Comparison of ENCODE assay signal across 25 cellular contexts in genomic region chr1:179059185-179059483, GRCh38. TPM values are rescaled to one million over a fixed set of nuclear protein-coding genes. Genes with fewer than 3 reads are reported as not detected.
A peak's percentile ranks its signal among the peaks of the same experiment; 100 is the strongest.
DNase-seq lines count a peak whose midpoint lies in the region; ATAC-seq, FAIRE-seq and TF ChIP-seq lines count a peak whose summit lies in the region.
"Had no signal": no experiment of that assay in that cellular context is flagged by ENCODE, and none has a peak within 500 bp of the region (broad histone marks: within the 10 kb centered on the region; RNA-seq: fewer than 3 reads in every experiment).

No MANE protein-coding gene starts in this region.

- H3K4me1 ChIP-seq in HepG2 (ENCODE audit: insufficient read depth, low read length) (peaks cover 13% of the 10 kb centered on the region), right lobe of liver (no peaks in the 10 kb centered on the region), SK-N-SH (ENCODE audit: control insufficient read depth in 1 of 2, insufficient read depth in 2 of 2, low read depth in 1 of 2, low read length in 1 of 2) (peaks cover 3 to 8% of the 10 kb centered on the region in 2 experiments; a peak in 3 of 4 replicates), keratinocyte (ENCODE audit: control insufficient read depth, extremely low read depth, insufficient read depth, low read length) (peaks cover 31% of the 10 kb centered on the region), upper lobe of right lung (no peaks in the 10 kb centered on the region)
- H3K4me1 ChIP-seq: transverse colon had no signal

- no peak for TF ChIP-seq EP300 in HepG2 (IDR thresholded peaks at IDR 0.05; ENCODE audit: low read depth in 2 of 2, low read length in 2 of 2)
- TF ChIP-seq EP300 in HepG2 (CRISPR knock-in tag; IDR thresholded peaks at IDR 0.05; ENCODE audit: borderline replicate concordance) = no peak
- no peak for TF ChIP-seq EP300 in SK-N-SH (IDR thresholded peaks at IDR 0.05; ENCODE audit: borderline replicate concordance in 1 of 2, low read depth in 1 of 2, low read length in 1 of 2)

- TSS peak; percentile 38 for BruUV-seq in HepG2 (replicated peaks; lab: Mats Ljungman, UMichigan)

- no peaks in the 10 kb centered on the region for H3K9me3 ChIP-seq in HepG2 (ENCODE audit: low read length)
- no peaks in the 10 kb centered on the region for H3K9me3 ChIP-seq in right lobe of liver
- no peaks in the 10 kb centered on the region for H3K9me3 ChIP-seq in SK-N-SH
- H3K9me3 ChIP-seq in keratinocyte (ENCODE audit: control insufficient read depth, low read depth, low read length) = no peaks in the 10 kb centered on the region
- no peaks in the 10 kb centered on the region for H3K9me3 ChIP-seq in upper lobe of right lung
- H3K9me3 ChIP-seq: gastrocnemius medialis, transverse colon had no signal

- H3K27ac ChIP-seq in HepG2 (ENCODE audit: extremely low read length, insufficient read depth, low read length) (no peak overlapping the region), right lobe of liver (no peak overlapping the region), SK-N-SH (ENCODE audit: low read depth in 2 of 2, low read length in 1 of 2) (peak overlapping the region; percentile 25 to 78; a peak in 3 of 4 replicates), keratinocyte (ENCODE audit: control insufficient read depth, insufficient read depth, low read length) (peak overlapping the region; percentile 69), upper lobe of right lung (no peak overlapping the region)
- H3K27ac ChIP-seq: coronary artery, KMS-11, transverse colon, VCaP had no signal

- H3K27me3 ChIP-seq in HepG2 (ENCODE audit: control insufficient read depth in 1 of 2, insufficient read depth in 2 of 2, low read length in 2 of 2) = no peaks in the 10 kb centered on the region
- no peaks in the 10 kb centered on the region for H3K27me3 ChIP-seq in right lobe of liver
- H3K27me3 ChIP-seq in SK-N-SH (ENCODE audit: insufficient read depth) = no peaks in the 10 kb centered on the region
- no peaks in the 10 kb centered on the region for H3K27me3 ChIP-seq in keratinocyte (ENCODE audit: control insufficient read depth, extremely low read depth, insufficient read depth, low read length)
- H3K27me3 ChIP-seq in upper lobe of right lung = no peaks in the 10 kb centered on the region
- H3K27me3 ChIP-seq: gastrocnemius medialis, transverse colon had no signal

- H3K36me3 ChIP-seq in HepG2 (replicated peaks in 1 of 2; ENCODE audit: control insufficient read depth in 1 of 2, insufficient read depth in 2 of 2, low read length in 2 of 2) (peaks cover 5 to 25% of the 10 kb centered on the region in 2 experiments; a peak in 4 of 5 replicates), right lobe of liver (peaks cover 0 to 5% (median 2%) of the 10 kb centered on the region in 4 donors), SK-N-SH (replicated peaks in 1 of 2; ENCODE audit: control insufficient read depth in 1 of 2, insufficient read depth in 2 of 2, low read length in 1 of 2) (peaks cover 15 to 25% of the 10 kb centered on the region in 2 experiments), keratinocyte (ENCODE audit: control insufficient read depth in 2 of 2, extremely low read depth in 1 of 2, insufficient read depth in 2 of 2, low read length in 2 of 2) (peaks cover under 1 to 3% of the 10 kb centered on the region in 2 experiments), upper lobe of right lung (peaks cover 29% of the 10 kb centered on the region)

- intact Hi-C loops in HepG2 (cut with micrococcal nuclease; ENCODE audit: unreplicated experiment) (no loop called here), right lobe of liver (cut with DNase I) (no loop called here), upper lobe of right lung (cut with DNase I) (no loop called here)

- dilution Hi-C loops in keratinocyte (cut with MboI; ENCODE audit: extremely low pct_ligation_motif_present, low sequenced_read_pairs) = no loop called here

- no peaks in the 10 kb centered on the region for H3K79me2 ChIP-seq in HepG2 (ENCODE audit: insufficient read depth, low read length)
- no peaks in the 10 kb centered on the region for H3K79me2 ChIP-seq in SK-N-SH (ENCODE audit: insufficient read depth)
- no peaks in the 10 kb centered on the region for H3K79me2 ChIP-seq in keratinocyte (ENCODE audit: control insufficient read depth, insufficient read depth, low read length)

- TF ChIP-seq RAD21 in HepG2 (CRISPR knock-in tag; IDR thresholded peaks at IDR 0.05) = no peak
- TF ChIP-seq RAD21 in SK-N-SH (IDR thresholded peaks at IDR 0.05; ENCODE audit: low read length) = no peak

- H3K4me2 ChIP-seq in HepG2 (ENCODE audit: low read depth, low read length) = no peak overlapping the region
- no peak overlapping the region for H3K4me2 ChIP-seq in SK-N-SH
- peak overlapping the region; percentile 68 for H3K4me2 ChIP-seq in keratinocyte (ENCODE audit: control insufficient read depth, extremely low read depth, insufficient read depth, low read depth, low read length)
- H3K4me2 ChIP-seq: KMS-11 had no signal

- CTCF ChIA-PET in HepG2 (lab: Yijun Ruan, JAX; ENCODE audit: low intra/inter-chr PET ratio, low total read pairs) = no interaction called here
- CTCF ChIA-PET in SK-N-SH (lab: Yijun Ruan, JAX) = interaction anchor here (1.2 to 1.9 kb wide), 3 partner anchors 8 to 20 kb away, joined by 3 to 5 read pairs (median 3); no protein-coding TSS in a partner anchor

- WGBS in HepG2 (ENCODE audit: low lambda C conversion rate) = 95% methylated on average over 2 of the region's 2 CpGs
- WGBS in right lobe of liver (ENCODE audit: insufficient coverage, low coverage, low lambda C conversion rate, missing lambda C conversion rate) = 90% methylated on average over 2 of the region's 2 CpGs
- WGBS in SK-N-SH (ENCODE audit: low lambda C conversion rate) = 93% methylated on average over 2 of the region's 2 CpGs

- H3F3A ChIP-seq in SK-N-SH (replicated peaks; ENCODE audit: insufficient read depth) = no peaks in the 10 kb centered on the region

- no peaks in the 10 kb centered on the region for H3K9me1 ChIP-seq in keratinocyte (ENCODE audit: control insufficient read depth, extremely low read depth, insufficient read depth, low read length)

- H4K20me1 ChIP-seq in HepG2 (ENCODE audit: insufficient read depth, low read length) = no peaks in the 10 kb centered on the region
- no peaks in the 10 kb centered on the region for H4K20me1 ChIP-seq in SK-N-SH (ENCODE audit: insufficient read depth)
- H4K20me1 ChIP-seq in keratinocyte (ENCODE audit: control insufficient read depth, extremely low read depth, insufficient read depth, low read length) = no peaks in the 10 kb centered on the region

- no peak for FAIRE-seq in HepG2 (lab: Jason Lieb, UNC)
- peak; percentile 17 for FAIRE-seq in keratinocyte (lab: Jason Lieb, UNC)
- FAIRE-seq: endometrium had no signal

- H3K4me3 ChIP-seq in HepG2 (replicated peaks in 1 of 3; ENCODE audit: insufficient read depth in 1 of 3, low read depth in 2 of 3, low read length in 3 of 3) (no peak overlapping the region), right lobe of liver (no peak overlapping the region), SK-N-SH (ENCODE audit: low read depth in 2 of 2, low read length in 1 of 2) (no peak overlapping the region), keratinocyte (ENCODE audit: control insufficient read depth in 2 of 3, extremely low read depth in 1 of 3, insufficient read depth in 2 of 3, low read depth in 1 of 3, low read length in 3 of 3) (no peak overlapping the region), upper lobe of right lung (no peak overlapping the region)
- H3K4me3 ChIP-seq: coronary artery, gastrocnemius medialis, transverse colon had no signal

- in situ Hi-C loops in HepG2 (cut with HindIII; ENCODE audit: extremely low pct_ligation_motif_present, low pct_unique_long_range_greater_than_20kb) = no loop called here

- POLR2A ChIA-PET in HepG2 (lab: Yijun Ruan, JAX) (no interaction called here), SK-N-SH (lab: Yijun Ruan, JAX) (no interaction called here)

- no peak for ATAC-seq in HepG2
- no peak for ATAC-seq in right lobe of liver
- ATAC-seq in upper lobe of right lung = peak; percentile 57
- ATAC-seq: activated T-cell treated with anti-CD3 and anti-CD28 coated beads, Interleukin-2, amount 50 U/mL, for 4 hours; gastrocnemius medialis; sciatic nerve; stimulated activated naive CD8-positive, alpha-beta T cell treated with anti-CD3 and anti-CD28 coated beads, Interleukin-15, Interleukin-2, amounts not matched to agents 100 U/mL and 50 U/mL, for 24 hours had no signal

- no peak overlapping the region for H3K9ac ChIP-seq in HepG2 (ENCODE audit: insufficient read depth, low read depth, low read length)
- no peak overlapping the region for H3K9ac ChIP-seq in SK-N-SH
- H3K9ac ChIP-seq in keratinocyte (ENCODE audit: control insufficient read depth, extremely low read depth, insufficient read depth, low read length) = no peak overlapping the region
- H3K9ac ChIP-seq: KMS-11 had no signal

- H2AFZ ChIP-seq in HepG2 (ENCODE audit: low read length) (no peak overlapping the region), SK-N-SH (ENCODE audit: low read depth) (no peak overlapping the region), keratinocyte (ENCODE audit: control insufficient read depth, low read length) (no peak overlapping the region)

- no peak for TF ChIP-seq POLR2A in HepG2 (IDR thresholded peaks at IDR 0.05; ENCODE audit: insufficient read depth in 1 of 2, low read depth in 2 of 2, low read length in 2 of 2)
- no peak for TF ChIP-seq POLR2A in right lobe of liver (IDR thresholded peaks at IDR 0.05)

- no peak for DNase-seq in HepG2 (ENCODE audit: low spot score)
- no peak for DNase-seq in right lobe of liver
- DNase-seq in SK-N-SH = no peak
- DNase-seq in keratinocyte (ENCODE audit: low read depth, low spot score) = no peak
- no peak for DNase-seq in upper lobe of right lung
- no peak for DNase-seq in GOT3 (lab: John Stamatoyannopoulos, UW)
- no peak for DNase-seq in NCI-H1930 (lab: John Stamatoyannopoulos, UW)
- no peak for DNase-seq in DMS79 (lab: John Stamatoyannopoulos, UW)
- DNase-seq: ACHN; activated CD4-positive, alpha-beta memory T cell treated with anti-CD3 and anti-CD28 coated beads, Interleukin-2, amount 10 ng/mL, durations not matched to agents 7 days and 5 days; activated naive CD4-positive, alpha-beta T cell treated with anti-CD3 and anti-CD28 coated beads, Interleukin-2, amount 50 U/mL, for 16 hours; activated T-cell treated with anti-CD3 and anti-CD28 coated beads, Interleukin-2, amount 50 U/mL, for 4 hours; CD4-positive, CD25-positive, alpha-beta regulatory T cell; DMS79 treated with DMSO at 0.1 percent for 48 hours; gastrocnemius medialis; H7; nucleus accumbens; stimulated activated CD4-positive, alpha-beta T cell treated with anti-CD3 and anti-CD28 coated beads, Interleukin-1b, Interleukin-23, amount 100 ng/mL, for 48 hours; stimulated activated naive CD8-positive, alpha-beta T cell treated with anti-CD3 and anti-CD28 coated beads, Interleukin-15, Interleukin-2, amounts not matched to agents 100 U/mL and 50 U/mL, for 24 hours; transverse colon had no signal

- TF ChIP-seq CTCF in HepG2 (CRISPR knock-in tag; IDR thresholded peaks at IDR 0.05) = no peak
- TF ChIP-seq CTCF in right lobe of liver (IDR thresholded peaks at IDR 0.05) = no peak
- TF ChIP-seq CTCF in SK-N-SH (IDR thresholded peaks at IDR 0.05) = no peak
- no peak for TF ChIP-seq CTCF in keratinocyte (optimal IDR thresholded peaks at IDR 0.05 in 1 of 3, IDR thresholded peaks at IDR 0.05 in 1 of 3, conservative IDR thresholded peaks at IDR 0.05 in 1 of 3; ENCODE audit: extremely low read depth in 1 of 3, insufficient read depth in 2 of 3, low read length in 3 of 3)
- TF ChIP-seq CTCF in upper lobe of right lung (IDR thresholded peaks at IDR 0.05) = no peak

- no peaks in the 10 kb centered on the region for H3K9me2 ChIP-seq in SK-N-SH

RNA-seq across cellular contexts. Expression of gene TOR3A, which starts 22.7 kb away (rescaled TPM):
- total RNA-seq in HepG2 (2016; rRNA removed; fragmentation: Illumina TruSeq; extraction: Trizol) (21.2 and 28.4 TPM in 2 replicates), right lobe of liver (10 to 100 TPM in 4 of 6 experiments, 1 to 10 TPM in 2; 4.7 to 52.8 (median 13.1) TPM), upper lobe of right lung (23.0 TPM)
- 7.9 and 11.8 TPM in 2 replicates for total RNA-seq in HepG2 (2016; cell fraction: cytosol; rRNA removed; fragmentation: Illumina TruSeq; extraction: Trizol; ENCODE audit: low read depth)
- total RNA-seq in HepG2 (2016; cell fraction: insoluble cytoplasmic fraction; rRNA removed; fragmentation: Illumina TruSeq; extraction: Trizol) = 19.8 and 28.6 TPM in 2 replicates
- total RNA-seq in HepG2 (2016; cell fraction: membrane; rRNA removed; fragmentation: Illumina TruSeq; extraction: Trizol) = 19.8 and 22.1 TPM in 2 replicates
- total RNA-seq in HepG2 (2016; cell fraction: nucleus; rRNA removed; fragmentation: Illumina TruSeq; extraction: Trizol) = 31.0 and 31.1 TPM in 2 replicates
- polyA plus RNA-seq in HepG2 (2011; rRNA removed) (14.7 and 19.0 TPM in 2 replicates), SK-N-SH (2012; rRNA removed) (29.9 and 33.2 TPM in 2 replicates), keratinocyte (16.8 to 21.3 TPM (median 20.4 TPM) in 3 replicates)
- 13.8 and 15.5 TPM in 2 replicates for polyA plus RNA-seq in HepG2 (2011; cell fraction: cytosol; rRNA removed)
- 14.5 and 18.5 TPM in 2 replicates for polyA plus RNA-seq in HepG2 (2011; cell fraction: nucleus; rRNA removed)
- polyA plus RNA-seq in HepG2 (2012) = 19.9 and 27.3 TPM in 2 replicates
- polyA plus RNA-seq in HepG2 (2016; cell fraction: cytosol; fragmentation: Illumina TruSeq; extraction: Trizol; ENCODE audit: low read depth) = 9.2 and 13.1 TPM in 2 replicates
- 22.9 and 23.5 TPM in 2 replicates for polyA plus RNA-seq in HepG2 (2016; cell fraction: insoluble cytoplasmic fraction; fragmentation: Illumina TruSeq; extraction: Trizol; ENCODE audit: low read depth)
- polyA plus RNA-seq in HepG2 (2016; cell fraction: membrane; fragmentation: Illumina TruSeq; extraction: Trizol; ENCODE audit: low read depth) = 16.3 and 19.2 TPM in 2 replicates
- polyA plus RNA-seq in HepG2 (2016; cell fraction: nucleus; fragmentation: Illumina TruSeq; extraction: Trizol; ENCODE audit: insufficient read depth, low read depth) = 57.8 and 63.2 TPM in 2 replicates
- 37.3 and 96.0 TPM in 2 replicates for polyA minus RNA-seq in HepG2 (2011; rRNA and poly(A)+ RNA removed; ENCODE audit: low replicate concordance)
- polyA minus RNA-seq in HepG2 (2011; cell fraction: cytosol; rRNA and poly(A)+ RNA removed) = 9.6 and 11.3 TPM in 2 replicates
- 7.3 and 11.7 TPM in 2 replicates for polyA minus RNA-seq in HepG2 (2011; cell fraction: nucleus; rRNA and poly(A)+ RNA removed)
- polyA plus RNA-seq in SK-N-SH (2012; cell fraction: cytosol; rRNA removed) = 17.8 and 25.9 TPM in 2 replicates
- polyA plus RNA-seq in SK-N-SH (2012; cell fraction: nucleus; rRNA removed) = 23.3 and 29.7 TPM in 2 replicates
- polyA plus RNA-seq in keratinocyte (2011; ENCODE audit: low read depth) = 4.0 TPM
- 9.4 and 10.7 TPM in 2 replicates for polyA plus RNA-seq in keratinocyte (2011; cell fraction: cytosol; rRNA removed)
- polyA plus RNA-seq in keratinocyte (2011; cell fraction: nucleus; rRNA removed) = 19.3 and 22.2 TPM in 2 replicates
- polyA plus RNA-seq in keratinocyte (2012; ENCODE audit: low replicate concordance) = 16.5 and 17.3 TPM in 2 replicates
- polyA minus RNA-seq in keratinocyte = 30.3 to 44.8 TPM (median 30.8 TPM) in 3 replicates
- polyA minus RNA-seq in keratinocyte (2011; cell fraction: cytosol; rRNA and poly(A)+ RNA removed) = 27.2 TPM
- polyA minus RNA-seq in keratinocyte (2011; cell fraction: nucleus; rRNA and poly(A)+ RNA removed) = 20.8 and 23.0 TPM in 2 replicates

RNA-seq across cellular contexts. Expression of gene FAM20B, which starts 33.4 kb away (rescaled TPM):
- total RNA-seq in HepG2 (2016; rRNA removed; fragmentation: Illumina TruSeq; extraction: Trizol) = 26.9 and 34.3 TPM in 2 replicates
- 17.9 and 21.4 TPM in 2 replicates for total RNA-seq in HepG2 (2016; cell fraction: cytosol; rRNA removed; fragmentation: Illumina TruSeq; extraction: Trizol; ENCODE audit: low read depth)
- 29.6 and 30.0 TPM in 2 replicates for total RNA-seq in HepG2 (2016; cell fraction: insoluble cytoplasmic fraction; rRNA removed; fragmentation: Illumina TruSeq; extraction: Trizol)
- total RNA-seq in HepG2 (2016; cell fraction: membrane; rRNA removed; fragmentation: Illumina TruSeq; extraction: Trizol) = 27.6 and 35.5 TPM in 2 replicates
- total RNA-seq in HepG2 (2016; cell fraction: nucleus; rRNA removed; fragmentation: Illumina TruSeq; extraction: Trizol) = 19.6 and 20.8 TPM in 2 replicates
- polyA plus RNA-seq in HepG2 (2011; rRNA removed) = 13.4 and 13.8 TPM in 2 replicates
- 10.4 and 13.6 TPM in 2 replicates for polyA plus RNA-seq in HepG2 (2011; cell fraction: cytosol; rRNA removed)
- 4.9 and 6.1 TPM in 2 replicates for polyA plus RNA-seq in HepG2 (2011; cell fraction: nucleus; rRNA removed)
- polyA plus RNA-seq in HepG2 (2012) = 15.3 and 18.2 TPM in 2 replicates
- 4.5 and 5.0 TPM in 2 replicates for polyA plus RNA-seq in HepG2 (2016; cell fraction: cytosol; fragmentation: Illumina TruSeq; extraction: Trizol; ENCODE audit: low read depth)
- 22.3 and 22.7 TPM in 2 replicates for polyA plus RNA-seq in HepG2 (2016; cell fraction: insoluble cytoplasmic fraction; fragmentation: Illumina TruSeq; extraction: Trizol; ENCODE audit: low read depth)
- polyA plus RNA-seq in HepG2 (2016; cell fraction: membrane; fragmentation: Illumina TruSeq; extraction: Trizol; ENCODE audit: low read depth) = 15.3 and 16.4 TPM in 2 replicates
- polyA plus RNA-seq in HepG2 (2016; cell fraction: nucleus; fragmentation: Illumina TruSeq; extraction: Trizol; ENCODE audit: insufficient read depth, low read depth) = 19.1 and 20.1 TPM in 2 replicates
- polyA minus RNA-seq in HepG2 (2011; rRNA and poly(A)+ RNA removed; ENCODE audit: low replicate concordance) = 35.0 and 64.9 TPM in 2 replicates
- polyA minus RNA-seq in HepG2 (2011; cell fraction: cytosol; rRNA and poly(A)+ RNA removed) = 19.3 and 22.5 TPM in 2 replicates
- 13.1 and 15.4 TPM in 2 replicates for polyA minus RNA-seq in HepG2 (2011; cell fraction: nucleus; rRNA and poly(A)+ RNA removed)
- total RNA-seq in right lobe of liver = 10 to 100 TPM; 14.7 to 19.6 (median 17.1) TPM
- 14.9 and 17.5 TPM in 2 replicates for polyA plus RNA-seq in SK-N-SH (2012; rRNA removed)
- polyA plus RNA-seq in SK-N-SH (2012; cell fraction: cytosol; rRNA removed) = 19.2 and 20.8 TPM in 2 replicates
- polyA plus RNA-seq in SK-N-SH (2012; cell fraction: nucleus; rRNA removed) = 6.8 and 10.6 TPM in 2 replicates
- 16.1 to 21.1 TPM (median 20.1 TPM) in 3 replicates for polyA plus RNA-seq in keratinocyte
- 8.7 TPM for polyA plus RNA-seq in keratinocyte (2011; ENCODE audit: low read depth)
- 13.8 and 22.4 TPM in 2 replicates for polyA plus RNA-seq in keratinocyte (2011; cell fraction: cytosol; rRNA removed)
- polyA plus RNA-seq in keratinocyte (2011; cell fraction: nucleus; rRNA removed) = 18.6 and 19.3 TPM in 2 replicates
- 13.8 and 17.4 TPM in 2 replicates for polyA plus RNA-seq in keratinocyte (2012; ENCODE audit: low replicate concordance)
- polyA minus RNA-seq in keratinocyte = 24.1 to 41.0 TPM (median 36.6 TPM) in 3 replicates
- polyA minus RNA-seq in keratinocyte (2011; cell fraction: cytosol; rRNA and poly(A)+ RNA removed) = 18.0 TPM
- polyA minus RNA-seq in keratinocyte (2011; cell fraction: nucleus; rRNA and poly(A)+ RNA removed) = 16.0 and 29.2 TPM in 2 replicates
- 44.0 TPM for total RNA-seq in upper lobe of right lung

Comparison
In these comparisons a context has a peak if more than half of its experiments do, and no peak if none do; other contexts are left out.
1. H3K27ac ChIP-seq: peak in SK-N-SH (2 of 2) and keratinocyte (single experiment); none in HepG2 (single experiment), right lobe of liver (0 of 3) and upper lobe of right lung (single experiment).